34 cellular contexts compared by ENCODE assay signal in genomic region chr3:122332551-122332950, GRCh38.
"Had no signal": no experiment of that assay in that cellular context is flagged by ENCODE, and none has a peak within 500 bp of the region (broad histone marks: within the 10 kb centered on the region; RNA-seq: fewer than 3 reads in every experiment).

No MANE protein-coding gene starts in this region.

- H3K4me3 ChIP-seq: MG63 had no signal

- H3K36me3 ChIP-seq: MG63 had no signal

- DNase-seq: Karpas-422, Kasumi-1, MG63, MM.1S, MV-4-11, NCI-H1048, NCI-H1092, NCI-H1092 treated with DMSO at 0.1 percent for 48 hours, NCI-H1105, NCI-H1105 treated with DMSO at 0.1 percent for 48 hours, NCI-H1417, NCI-H1417 treated with DMSO at 0.1 percent for 48 hours, NCI-H1436, NCI-H146, NCI-H1694, NCI-H1694 treated with DMSO at 0.1 percent for 48 hours, NCI-H187, NCI-H187 treated with DMSO at 0.1 percent for 48 hours, NCI-H1930, NCI-H2029, NCI-H2029 treated with DMSO at 0.1 percent for 48 hours, NCI-H2081 treated with DMSO at 0.1 percent for 48 hours, NCI-H2107, NCI-H2171, NCI-H2171 treated with DMSO at 0.1 percent for 48 hours, NCI-H2227 treated with DMSO at 0.1 percent for 48 hours, NCI-H226, NCI-H345, NCI-H446, NCI-H446 treated with DMSO at 0.1 percent for 48 hours, NCI-H510A, NCI-H510A treated with DMSO at 0.1 percent for 48 hours, NCI-H524, NCI-H524 treated with DMSO at 0.1 percent for 48 hours had no signal

- H3K9me3 ChIP-seq: MG63 had no signal
